In genomic region chr14:104212206-104213095, GRCh38 we compare ENCODE assay signal across 25 cellular contexts.
A peak's percentile ranks its signal among the peaks of the same experiment; 100 is the strongest.
DNase-seq lines count a peak whose midpoint lies in the region; ATAC-seq, FAIRE-seq and TF ChIP-seq lines count a peak whose summit lies in the region.
"Had no signal": no experiment of that assay in that cellular context is flagged by ENCODE, and none has a peak within 500 bp of the region (broad histone marks: within the 10 kb centered on the region; RNA-seq: fewer than 3 reads in every experiment).

No MANE protein-coding gene starts in this region.

- no peaks in the 10 kb centered on the region for H3K4me1 Mint-ChIP-seq in stimulated activated naive B cell treated with anti-CD40 and anti-IgM and Interleukin-4, amounts not matched to agents 10 μg/mL and 1 μg/mL and 100 μg/mL, for 72 hours
- H3K4me1 Mint-ChIP-seq: CD8-positive, alpha-beta memory T cell had no signal

- no peaks in the 10 kb centered on the region for H3K36me3 Mint-ChIP-seq in stimulated activated naive B cell treated with anti-CD40 and anti-IgM and Interleukin-4, amounts not matched to agents 10 μg/mL and 1 μg/mL and 100 μg/mL, for 72 hours
- H3K36me3 Mint-ChIP-seq: CD8-positive, alpha-beta memory T cell had no signal

- H3K9ac ChIP-seq in kidney (ENCODE audit: low read length in 2 of 2), result no peak overlapping the region

- intact Hi-C loops in Right ventricle myocardium superior (cut with DNase I) (no loop called here), cardiac septum (cut with DNase I) (no loop called here), kidney (cut with DNase I) (no loop called here)

- H3K27me3 Mint-ChIP-seq in stimulated activated naive B cell treated with anti-CD40 and anti-IgM and Interleukin-4, amounts not matched to agents 10 μg/mL and 1 μg/mL and 100 μg/mL, for 72 hours, result peaks cover 35 to 42% of the 10 kb centered on the region in 2 donors

- H3K9me3 ChIP-seq in RWPE2 (ENCODE audit: severe bottlenecking) (no peaks in the 10 kb centered on the region), kidney (ENCODE audit: control insufficient read depth in 1 of 2, low read length in 2 of 2) (no peaks in the 10 kb centered on the region)

- ATAC-seq in Right ventricle myocardium superior (ENCODE audit: poor library complexity), result no peak
- 0 out of 3 replicates have a peak, but pooled peaks have one; percentile 30 for ATAC-seq in RWPE2 (ENCODE audit: low read depth)
- ATAC-seq in stimulated activated naive B cell treated with anti-CD40 and anti-IgM and Interleukin-4, amounts not matched to agents 10 μg/mL and 1 μg/mL and 100 μg/mL, for 72 hours (replicated peaks), result no peak

- TF ChIP-seq CTCF in RWPE2 (IDR thresholded peaks at IDR 0.05; ENCODE audit: poor library complexity, severe bottlenecking) (no peak), kidney (IDR thresholded peaks at IDR 0.05; ENCODE audit: borderline replicate concordance, extremely low read depth, insufficient read depth) (no peak)

- FAIRE-seq in kidney (lab: Jason Lieb, UNC), result no peak
- FAIRE-seq: A204.1, GM19239, RCC 7860 had no signal

- no peak overlapping the region for H3K4me3 Mint-ChIP-seq in stimulated activated naive B cell treated with anti-CD40 and anti-IgM and Interleukin-4, amounts not matched to agents 10 μg/mL and 1 μg/mL and 100 μg/mL, for 72 hours
- H3K4me3 Mint-ChIP-seq: CD8-positive, alpha-beta memory T cell had no signal

- H3K27ac Mint-ChIP-seq in stimulated activated naive B cell treated with anti-CD40 and anti-IgM and Interleukin-4, amounts not matched to agents 10 μg/mL and 1 μg/mL and 100 μg/mL, for 72 hours, result no peak overlapping the region

- H3K27ac ChIP-seq in RWPE2 (ENCODE audit: poor library complexity, severe bottlenecking), result no peak overlapping the region
- no peak overlapping the region for H3K27ac ChIP-seq in kidney (ENCODE audit: low read depth in 2 of 2, low read length in 2 of 2)
- H3K27ac ChIP-seq: C4-2B had no signal

- no peak overlapping the region for H3K4me3 ChIP-seq in RWPE2 (ENCODE audit: severe bottlenecking)
- no peak overlapping the region for H3K4me3 ChIP-seq in kidney (ENCODE audit: low read length in 2 of 2)

- H3K9me3 Mint-ChIP-seq in stimulated activated naive B cell treated with anti-CD40 and anti-IgM and Interleukin-4, amounts not matched to agents 10 μg/mL and 1 μg/mL and 100 μg/mL, for 72 hours, result no peaks in the 10 kb centered on the region
- H3K9me3 Mint-ChIP-seq: CD8-positive, alpha-beta memory T cell had no signal

- DNase-seq in Right ventricle myocardium superior, result peak; percentile 27
- DNase-seq in cardiac septum (ENCODE audit: low spot score), result no peak
- no peak for DNase-seq in RWPE2 (ENCODE audit: low spot score)
- peak; percentile 67 for DNase-seq in kidney
- peak; percentile 1 for DNase-seq in retina
- DNase-seq in hippocampal formation (lab: John Stamatoyannopoulos, UW), result no peak
- no peak for DNase-seq in activated CD4-positive, alpha-beta T cell treated with anti-CD3 and anti-CD28 coated beads, Interleukin-2, amount 50 U/mL, for 4 hours
- no peak for DNase-seq in stimulated activated naive B cell treated with anti-CD40 and anti-IgM and Interleukin-4, amounts not matched to agents 10 μg/mL and 1 μg/mL and 100 μg/mL, for 72 hours
- DNase-seq: Calu3; CD8-positive, alpha-beta memory T cell; EL; GOT3; Karpas-422; MV-4-11; NCI-H1105 treated with DMSO at 0.1 percent for 48 hours; NCI-H2029 treated with DMSO at 0.1 percent for 48 hours; NCI-H2171; NCI-H345; NCI-H524; NCI-H774; SHP77 had no signal

- H3K36me3 ChIP-seq in RWPE2 (ENCODE audit: low read depth), result no peaks in the 10 kb centered on the region
- no peaks in the 10 kb centered on the region for H3K36me3 ChIP-seq in kidney (ENCODE audit: control insufficient read depth in 1 of 2, insufficient read depth in 2 of 2, low read length in 2 of 2)

- no peaks in the 10 kb centered on the region for H3K4me1 ChIP-seq in RWPE2 (ENCODE audit: insufficient read depth, poor library complexity, severe bottlenecking)
- H3K4me1 ChIP-seq in kidney (ENCODE audit: control insufficient read depth in 1 of 2, insufficient read depth in 1 of 2, low read depth in 1 of 2, low read length in 2 of 2), result no peaks in the 10 kb centered on the region

- H3K27me3 ChIP-seq in RWPE2 (ENCODE audit: insufficient read depth, poor library complexity, severe bottlenecking), result peaks cover 14% of the 10 kb centered on the region

Comparison
In these comparisons a context has a peak if more than half of its experiments do, and no peak if none do; other contexts are left out.
1. DNase-seq: peak in Right ventricle myocardium superior (single experiment), kidney (single experiment) and retina (single experiment); none in cardiac septum (single experiment), RWPE2 (single experiment), hippocampal formation (0 of 2), activated CD4-positive, alpha-beta T cell treated with anti-CD3 and anti-CD28 coated beads, Interleukin-2, amount 50 U/mL, for 4 hours (0 of 2) and stimulated activated naive B cell treated with anti-CD40 and anti-IgM and Interleukin-4, amounts not matched to agents 10 μg/mL and 1 μg/mL and 100 μg/mL, for 72 hours (single experiment).